Comparison of ENCODE assay signal across 22 cellular contexts in genomic region chr3:55819005-55819404, GRCh38.
"Had no signal": no experiment of that assay in that cellular context is flagged by ENCODE, and none has a peak within 500 bp of the region (broad histone marks: within the 10 kb centered on the region; RNA-seq: fewer than 3 reads in every experiment).

No MANE protein-coding gene starts in this region.

- FAIRE-seq: HTR-8/SVneo, K562, RCC 7860 had no signal

- H3K4me3 ChIP-seq: K562 had no signal

- H3K27ac ChIP-seq: HL-60, KMS-11 had no signal

- H3K9me3 ChIP-seq: SK-N-SH had no signal

- ATAC-seq: K562 had no signal

- H3K9ac ChIP-seq: KMS-11, SK-N-SH had no signal

- DNase-seq: Kasumi-1, MV-4-11, NCI-H1048, NCI-H1105 treated with DMSO at 0.1 percent for 48 hours, NCI-H1417 treated with DMSO at 0.1 percent for 48 hours, NCI-H146, NCI-H1694 treated with DMSO at 0.1 percent for 48 hours, NCI-H2081, NCI-H2107, NCI-H2227 treated with DMSO at 0.1 percent for 48 hours, NCI-H524, NCI-H526 treated with DMSO at 0.1 percent for 48 hours, NCI-H748 treated with DMSO at 0.1 percent for 48 hours, Right ventricle myocardium superior, RPMI8226, SIG-M5, SK-N-SH had no signal
